In the genomic region with DNA sequence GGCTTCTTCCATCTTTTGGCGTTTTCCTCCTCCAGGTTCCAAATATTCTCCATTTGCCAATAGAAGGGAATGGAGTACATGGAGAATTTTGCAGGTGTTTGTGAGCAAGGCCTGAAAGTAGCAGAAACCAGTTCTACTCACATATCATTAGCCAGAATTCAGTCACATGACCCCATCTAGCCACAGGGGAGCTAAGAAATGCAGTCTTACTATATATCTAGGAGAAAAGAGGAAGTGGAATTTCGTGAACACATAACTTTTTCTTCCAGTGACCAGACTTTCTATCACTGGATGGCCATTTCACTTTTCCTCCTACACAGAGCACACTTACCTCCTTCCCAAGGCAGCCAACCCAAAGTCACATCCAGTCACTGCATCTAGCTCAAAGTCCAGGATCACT, we compare ENCODE assay signal across 19 cellular contexts. TPM values are rescaled to one million over a fixed set of nuclear protein-coding genes. Genes with fewer than 3 reads are reported as not detected.
DNase-seq lines count a peak whose midpoint lies in the region; ATAC-seq and TF ChIP-seq lines count a peak whose summit lies in the region.
"Had no signal": no experiment of that assay in that cellular context is flagged by ENCODE, and none has a peak within 500 bp of the region (broad histone marks: within the 10 kb centered on the region; RNA-seq: fewer than 3 reads in every experiment).

No MANE protein-coding gene starts in this region.

- H3K36me3 Mint-ChIP-seq in immature natural killer cell (peaks cover 32 to 52% (median 41%) of the 10 kb centered on the region in 3 donors), mesothelial cell of epicardium (peaks cover 38% of the 10 kb centered on the region)

- H3K79me2 ChIP-seq in osteoblast (ENCODE audit: insufficient read depth, low read length): peaks cover 2% of the 10 kb centered on the region

- no peaks in the 10 kb centered on the region for H4K20me1 ChIP-seq in osteoblast (ENCODE audit: insufficient read depth, low read length)

- no peaks in the 10 kb centered on the region for H3K9me3 ChIP-seq in osteoblast (ENCODE audit: low read depth, low read length)
- H3K9me3 ChIP-seq: MG63, vagina had no signal

- ATAC-seq in GM18499 (IDR thresholded peaks at IDR 0.05; ENCODE audit: insufficient read depth, unreplicated experiment): peak; percentile 51
- peak; percentile 64 for ATAC-seq in GM21529 (IDR thresholded peaks at IDR 0.05; ENCODE audit: unreplicated experiment)
- peak; percentile 73 for ATAC-seq in HG03354 (IDR thresholded peaks at IDR 0.05; ENCODE audit: poor library complexity, severe bottlenecking, unreplicated experiment)
- ATAC-seq in SK-N-SH treated with all-trans-retinoic acid at 6 μM for 48 hours: no peak

- H3K4me1 ChIP-seq in osteoblast (ENCODE audit: insufficient read depth, low read length): peaks cover 4% of the 10 kb centered on the region
- H3K4me1 ChIP-seq: vagina had no signal

- H2AFZ ChIP-seq in osteoblast (ENCODE audit: low read length): no peak overlapping the region

- TF ChIP-seq CTCF in osteoblast (IDR thresholded peaks at IDR 0.05; ENCODE audit: extremely low read depth, low read depth, low read length): no peak
- TF ChIP-seq CTCF in mesothelial cell of epicardium (IDR thresholded peaks at IDR 0.05; ENCODE audit: unreplicated experiment): no peak

- no peak overlapping the region for H3K4me2 ChIP-seq in osteoblast (ENCODE audit: insufficient read depth, low read length)

- no peaks in the 10 kb centered on the region for H3K27me3 ChIP-seq in osteoblast (ENCODE audit: insufficient read depth, low read length)
- H3K27me3 ChIP-seq: MG63, vagina had no signal

- H3K4me3 Mint-ChIP-seq in immature natural killer cell: no peak overlapping the region
- H3K4me3 Mint-ChIP-seq in mesothelial cell of epicardium: no peak overlapping the region

- no peaks in the 10 kb centered on the region for H3K9me3 Mint-ChIP-seq in immature natural killer cell
- H3K9me3 Mint-ChIP-seq in mesothelial cell of epicardium: no peaks in the 10 kb centered on the region

- peaks cover 7% of the 10 kb centered on the region for H3K36me3 ChIP-seq in osteoblast (ENCODE audit: insufficient read depth, low read length)

- H3K4me1 Mint-ChIP-seq in immature natural killer cell (peaks cover 0 to 2% of the 10 kb centered on the region in 2 donors), mesothelial cell of epicardium (no peaks in the 10 kb centered on the region)

- H3K27ac Mint-ChIP-seq in immature natural killer cell (no peak overlapping the region), mesothelial cell of epicardium (no peak overlapping the region)

- H3K4me3 ChIP-seq in osteoblast (ENCODE audit: insufficient read depth, low read length): no peak overlapping the region
- H3K4me3 ChIP-seq: MG63, vagina had no signal

- DNase-seq in NOMO-1 treated with dmso at 0.1 percent for 144 hours (lab: John Stamatoyannopoulos, UW; ENCODE audit: unreplicated experiment): peak; percentile 2
- DNase-seq in osteoblast (ENCODE audit: insufficient read length, low spot score, missing footprints): no peak
- DNase-seq in immature natural killer cell: no peak
- no peak for DNase-seq in mesothelial cell of epicardium (ENCODE audit: low spot score in 2 of 2, unreplicated experiment in 2 of 2)
- DNase-seq: activated CD4-positive, alpha-beta T cell treated with anti-CD3 and anti-CD28 coated beads for 1 hour; activated gamma-delta T cell; aorta; C1 segment of cervical spinal cord; hippocampal formation; MG63; midbrain; NCI-H2081 treated with DMSO at 0.1 percent for 48 hours; NCI-H524 treated with DMSO at 0.1 percent for 48 hours had no signal

- no peak overlapping the region for H3K27ac ChIP-seq in osteoblast (ENCODE audit: low read depth, low read length)
- H3K27ac ChIP-seq: vagina had no signal

- no peaks in the 10 kb centered on the region for H3K27me3 Mint-ChIP-seq in immature natural killer cell (ENCODE audit: low read depth in 3 of 3)
- H3K27me3 Mint-ChIP-seq in mesothelial cell of epicardium (ENCODE audit: low read depth): no peaks in the 10 kb centered on the region

TF ChIP-seq in SK-N-SH treated with all-trans-retinoic acid at 6 μM for 48 hours, 23 proteins besides CTCF, POLR2A, EP300 and RAD21:
- TF ChIP-seq, protein P1, sequence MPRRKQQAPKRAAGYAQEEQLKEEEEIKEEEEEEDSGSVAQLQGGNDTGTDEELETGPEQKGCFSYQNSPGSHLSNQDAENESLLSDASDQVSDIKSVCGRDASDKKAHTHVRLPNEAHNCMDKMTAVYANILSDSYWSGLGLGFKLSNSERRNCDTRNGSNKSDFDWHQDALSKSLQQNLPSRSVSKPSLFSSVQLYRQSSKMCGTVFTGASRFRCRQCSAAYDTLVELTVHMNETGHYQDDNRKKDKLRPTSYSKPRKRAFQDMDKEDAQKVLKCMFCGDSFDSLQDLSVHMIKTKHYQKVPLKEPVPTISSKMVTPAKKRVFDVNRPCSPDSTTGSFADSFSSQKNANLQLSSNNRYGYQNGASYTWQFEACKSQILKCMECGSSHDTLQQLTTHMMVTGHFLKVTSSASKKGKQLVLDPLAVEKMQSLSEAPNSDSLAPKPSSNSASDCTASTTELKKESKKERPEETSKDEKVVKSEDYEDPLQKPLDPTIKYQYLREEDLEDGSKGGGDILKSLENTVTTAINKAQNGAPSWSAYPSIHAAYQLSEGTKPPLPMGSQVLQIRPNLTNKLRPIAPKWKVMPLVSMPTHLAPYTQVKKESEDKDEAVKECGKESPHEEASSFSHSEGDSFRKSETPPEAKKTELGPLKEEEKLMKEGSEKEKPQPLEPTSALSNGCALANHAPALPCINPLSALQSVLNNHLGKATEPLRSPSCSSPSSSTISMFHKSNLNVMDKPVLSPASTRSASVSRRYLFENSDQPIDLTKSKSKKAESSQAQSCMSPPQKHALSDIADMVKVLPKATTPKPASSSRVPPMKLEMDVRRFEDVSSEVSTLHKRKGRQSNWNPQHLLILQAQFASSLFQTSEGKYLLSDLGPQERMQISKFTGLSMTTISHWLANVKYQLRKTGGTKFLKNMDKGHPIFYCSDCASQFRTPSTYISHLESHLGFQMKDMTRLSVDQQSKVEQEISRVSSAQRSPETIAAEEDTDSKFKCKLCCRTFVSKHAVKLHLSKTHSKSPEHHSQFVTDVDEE (CRISPR knock-in tag; IDR thresholded peaks at IDR 0.05): no peak
- TF ChIP-seq ARNTL (CRISPR knock-in tag; IDR thresholded peaks at IDR 0.05; ENCODE audit: borderline replicate concordance, low read depth) (no peak), GLIS3 (CRISPR knock-in tag; IDR thresholded peaks at IDR 0.05) (no peak), TOX (CRISPR knock-in tag; IDR thresholded peaks at IDR 0.05; ENCODE audit: borderline replicate concordance) (no peak)

RNA-seq across cellular contexts. Expression of a gene that starts 55.1 kb away (rescaled TPM):
- total RNA-seq in osteoblast (314 and 317 TPM in 2 replicates), mesothelial cell of epicardium (16.3 to 17.4 TPM (median 16.9 TPM) in 3 replicates)
- not detected for polyA plus RNA-seq in immature natural killer cell
- total RNA-seq: T-helper 1 cell treated with Interleukin-12 subunit alpha and Interleukin-12 subunit beta and Interleukin-4 antibody, amounts not matched to agents 30 ng/mL and 1 ng/mL, for 36 hours had no signal

Comparison
In these comparisons a context has a peak if more than half of its experiments do, and no peak if none do; other contexts are left out.
1. RNA of a gene that starts 55.1 kb away (total RNA-seq): 314 to 317 TPM in osteoblast; 16.3 to 17.4 TPM in mesothelial cell of epicardium; every median in the first group is over 10 times any median in the second.